ENCODE assay signal across 19 cellular contexts in genomic region chr2:16327311-16327710, GRCh38.
"Had no signal": no experiment of that assay in that cellular context is flagged by ENCODE, and none has a peak within 500 bp of the region (broad histone marks: within the 10 kb centered on the region; RNA-seq: fewer than 3 reads in every experiment).

No MANE protein-coding gene starts in this region.

- H3K4me3 ChIP-seq: esophagus squamous epithelium, gastroesophageal sphincter, psoas muscle, right lobe of liver, spleen, testis, tibial nerve, upper lobe of right lung had no signal

- H3K27ac ChIP-seq: epithelial cell of prostate, esophagus squamous epithelium, gastroesophageal sphincter, psoas muscle, right lobe of liver, spleen, testis, tibial nerve, upper lobe of right lung had no signal

- ATAC-seq: effector memory CD8-positive, alpha-beta T cell; gastroesophageal sphincter; naive thymus-derived CD4-positive, alpha-beta T cell; psoas muscle; right lobe of liver; stimulated activated memory B cell treated with anti-CD40 and anti-IgM and Interleukin-4, amounts not matched to agents 10 μg/mL and 1 μg/mL and 100 μg/mL, for 72 hours; upper lobe of right lung had no signal

- H3K27me3 ChIP-seq: esophagus squamous epithelium, gastroesophageal sphincter, right lobe of liver, spleen, testis, tibial nerve, upper lobe of right lung had no signal

- H3K9me3 ChIP-seq: esophagus squamous epithelium, gastroesophageal sphincter, psoas muscle, right lobe of liver, spleen, testis, tibial nerve, upper lobe of right lung had no signal

- H3K4me1 ChIP-seq: esophagus squamous epithelium, gastroesophageal sphincter, psoas muscle, right lobe of liver, spleen, testis, tibial nerve, upper lobe of right lung had no signal

- DNase-seq: effector memory CD8-positive, alpha-beta T cell; esophagus squamous epithelium; foreskin fibroblast; immature natural killer cell; mammary epithelial cell; naive thymus-derived CD4-positive, alpha-beta T cell; psoas muscle; retina; right lobe of liver; spleen; stimulated activated CD4-positive, alpha-beta T cell treated with anti-CD3 and anti-CD28 coated beads, Interleukin-15, amount 100 ng/mL, for 24 hours; stimulated activated CD4-positive, alpha-beta T cell treated with anti-CD3 and anti-CD28 coated beads, Interleukin-1b, Interleukin-23, amount 100 ng/mL, for 48 hours; stimulated activated CD4-positive, alpha-beta T cell treated with anti-CD3 and anti-CD28 coated beads, Interleukin-4, amount 100 ng/mL, for 24 hours; testis; upper lobe of right lung had no signal

- H3K36me3 ChIP-seq: esophagus squamous epithelium, gastroesophageal sphincter, right lobe of liver, spleen, tibial nerve, upper lobe of right lung had no signal
